Comparison of ENCODE assay signal across 10 cellular contexts in the genomic region with DNA sequence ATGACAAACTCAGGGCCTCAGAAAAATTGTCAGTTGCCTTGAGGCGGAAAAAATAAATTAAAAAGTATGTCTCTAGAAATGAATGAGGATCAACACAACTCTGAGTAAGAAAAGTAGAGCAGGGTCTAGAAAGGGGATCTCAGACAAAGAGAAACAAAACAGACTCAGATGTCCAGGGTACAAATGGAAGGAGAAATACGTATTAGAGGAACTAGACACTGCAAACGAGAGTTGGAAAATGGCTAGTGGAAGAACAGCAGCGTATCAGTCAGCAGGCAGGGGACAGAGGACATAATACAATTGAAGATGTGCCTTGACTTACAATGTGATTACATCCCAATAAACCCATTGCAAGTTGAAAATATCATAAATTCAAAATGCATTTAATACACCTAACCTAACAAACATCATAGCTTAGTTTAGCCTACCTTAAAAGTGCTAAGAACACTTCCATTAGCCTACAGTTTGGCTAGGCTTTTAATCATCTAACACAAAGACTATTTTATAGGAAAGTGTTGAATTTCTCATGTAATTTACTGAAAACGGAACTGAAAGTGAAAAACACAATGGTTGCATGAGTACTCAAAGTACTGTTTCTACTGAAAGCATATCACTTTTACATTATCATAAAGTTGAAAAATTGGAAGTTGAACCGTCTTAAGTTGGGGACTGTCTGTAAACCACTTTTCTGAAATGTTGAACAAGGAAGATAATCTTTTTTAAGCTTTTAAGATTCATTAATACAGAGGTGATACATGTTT.
DNase-seq lines count a peak whose midpoint lies in the region; ATAC-seq, FAIRE-seq and TF ChIP-seq lines count a peak whose summit lies in the region.
"Had no signal": no experiment of that assay in that cellular context is flagged by ENCODE, and none has a peak within 500 bp of the region (broad histone marks: within the 10 kb centered on the region; RNA-seq: fewer than 3 reads in every experiment).

No MANE protein-coding gene starts in this region.

- no peak overlapping the region for H3K4me3 Mint-ChIP-seq in activated T-cell treated with anti-CD3 and anti-CD28 coated beads, Interleukin-2, amount 50 U/mL, for 24 hours
- H3K4me3 Mint-ChIP-seq: HFFc6 had no signal

- H3K79me2 ChIP-seq in K562 (ENCODE audit: control insufficient read depth, insufficient read depth, low read length) = no peaks in the 10 kb centered on the region

- no peak overlapping the region for H3K9ac ChIP-seq in K562 (ENCODE audit: insufficient read depth in 1 of 2, low read depth in 2 of 2, low read length in 2 of 2)

- TF ChIP-seq RAD21 in K562 (CRISPR knock-in tag; conservative IDR thresholded peaks at IDR 0.05 in 1 of 2, IDR thresholded peaks at IDR 0.05 in 1 of 2) = no peak

- no peaks in the 10 kb centered on the region for H3K27me3 Mint-ChIP-seq in activated T-cell treated with anti-CD3 and anti-CD28 coated beads, Interleukin-2, amount 50 U/mL, for 24 hours

- FAIRE-seq in K562 (lab: Jason Lieb, UNC) = peak; percentile 55

- in situ Hi-C loops in K562 (cut with MboI) = no loop called here

- TF ChIP-seq POLR2A in K562 (conservative IDR thresholded peaks at IDR 0.05) = no peak

- ATAC-seq in GM21529 (IDR thresholded peaks at IDR 0.05; ENCODE audit: unreplicated experiment) (peak; percentile 86), HG03342 (IDR thresholded peaks at IDR 0.05; ENCODE audit: unreplicated experiment) (peak; percentile 58), K562 (no peak; the same call in 2 of the 3 replicates)

- no peak for DNase-seq in activated T-cell treated with anti-CD3 and anti-CD28 coated beads, Interleukin-2, amount 50 U/mL, for 24 hours
- DNase-seq in activated T-cell treated with anti-CD3 and anti-CD28 coated beads, Interleukin-2, amount 50 U/mL, for 1 hour = no peak
- DNase-seq in K562 (ENCODE audit: extremely low read depth in 1 of 4, low spot score in 3 of 4) = no peak
- DNase-seq in activated gamma-delta T cell (lab: John Stamatoyannopoulos, UW) = no peak
- DNase-seq in DMS114 treated with DMSO at 0.1 percent for 48 hours (lab: John Stamatoyannopoulos, UW; ENCODE audit: unreplicated experiment) = no peak
- DNase-seq in midbrain (lab: John Stamatoyannopoulos, UW) = no peak
- DNase-seq: HFFc6 had no signal

- no peak overlapping the region for H3K4me2 ChIP-seq in K562 (ENCODE audit: insufficient read depth, low read length)

- BruUV-seq in K562 (replicated peaks; lab: Mats Ljungman, UMichigan) = no TSS peak

- no peak for TF ChIP-seq CTCF in K562 (IDR thresholded peaks at IDR 0.05 in 2 of 3, conservative IDR thresholded peaks at IDR 0.05 in 1 of 3; ENCODE audit: insufficient read depth in 2 of 3, low read depth in 1 of 3, low read length in 3 of 3)

- peaks cover 17% of the 10 kb centered on the region for H3K4me1 Mint-ChIP-seq in activated T-cell treated with anti-CD3 and anti-CD28 coated beads, Interleukin-2, amount 50 U/mL, for 24 hours (ENCODE audit: low read depth)

- CTCF ChIA-PET in K562 (lab: Yijun Ruan, JAX; ENCODE audit: low intra/inter-chr PET ratio) = no interaction called here

- no peaks in the 10 kb centered on the region for H3K9me3 ChIP-seq in K562 (replicated peaks; ENCODE audit: control insufficient read depth, insufficient read depth, low read depth, low read length)

- TF ChIP-seq EP300 in K562 (IDR thresholded peaks at IDR 0.05; ENCODE audit: low read length) = no peak

- no peaks in the 10 kb centered on the region for H3K9me1 ChIP-seq in K562 (ENCODE audit: control insufficient read depth, insufficient read depth, low read length)

- 77% methylated on average over 6 of the region's 6 CpGs for WGBS in K562 (ENCODE audit: insufficient coverage, low coverage, missing lambda C conversion rate)

- peak overlapping the region; percentile 66 for H3K27ac Mint-ChIP-seq in activated T-cell treated with anti-CD3 and anti-CD28 coated beads, Interleukin-2, amount 50 U/mL, for 24 hours
- H3K27ac Mint-ChIP-seq: HFFc6 had no signal

- H3K36me3 Mint-ChIP-seq in activated T-cell treated with anti-CD3 and anti-CD28 coated beads, Interleukin-2, amount 50 U/mL, for 24 hours (ENCODE audit: low read depth) = peaks cover 69% of the 10 kb centered on the region

- peaks cover 72% of the 10 kb centered on the region for H3K36me3 ChIP-seq in K562 (ENCODE audit: control insufficient read depth, insufficient read depth, low read length)

- no peaks in the 10 kb centered on the region for H3K9me3 Mint-ChIP-seq in activated T-cell treated with anti-CD3 and anti-CD28 coated beads, Interleukin-2, amount 50 U/mL, for 24 hours
- H3K9me3 Mint-ChIP-seq: HFFc6 had no signal

- H2AFZ ChIP-seq in K562 (ENCODE audit: low read depth, low read length) = no peak overlapping the region

- POLR2A ChIA-PET in K562 (lab: Yijun Ruan, JAX) = no interaction called here

- H3K27me3 ChIP-seq in K562 (ENCODE audit: control insufficient read depth in 2 of 2, insufficient read depth in 2 of 2, low read length in 2 of 2) = no peaks in the 10 kb centered on the region

- H3K27ac ChIP-seq in K562 (ENCODE audit: extremely low read depth, low read depth, low read length) = no peak overlapping the region
- H3K27ac ChIP-seq: skin epidermis had no signal

- intact Hi-C loops in K562 (cut with micrococcal nuclease) = no loop called here

- H3K4me3 ChIP-seq in K562 = no peak overlapping the region
- H3K4me3 ChIP-seq: skin epidermis had no signal

- no peaks in the 10 kb centered on the region for H4K20me1 ChIP-seq in K562 (replicated peaks; ENCODE audit: control insufficient read depth, insufficient read depth, low read length)

- no peaks in the 10 kb centered on the region for H3K4me1 ChIP-seq in K562 (replicated peaks in 1 of 2; ENCODE audit: control insufficient read depth in 2 of 2, insufficient read depth in 2 of 2, low read length in 2 of 2)

TF ChIP-seq in K562, 482 proteins besides CTCF, POLR2A, EP300 and RAD21:
- TF ChIP-seq RBM22 (IDR thresholded peaks at IDR 0.05; ENCODE audit: low read depth, low read length, poor library complexity, severe bottlenecking) (peak; percentile 34), TAF9B (IDR thresholded peaks at IDR 0.05; ENCODE audit: partially characterized antibody) (no peak)
TF ChIP-seq in K562: peak in this region for 1.
